Comparison of ENCODE assay signal across 8 cellular contexts in genomic region chr2:202034249-202035088, GRCh38. TPM values are rescaled to one million over a fixed set of nuclear protein-coding genes. Genes with fewer than 3 reads are reported as not detected.
A peak's percentile ranks its signal among the peaks of the same experiment; 100 is the strongest.
DNase-seq lines count a peak whose midpoint lies in the region; ATAC-seq and TF ChIP-seq lines count a peak whose summit lies in the region.

No MANE protein-coding gene starts in this region.

- no peak for TF ChIP-seq CTCF in GM12875 (IDR thresholded peaks at IDR 0.05; ENCODE audit: borderline replicate concordance, insufficient read depth, low read depth, low read length)
- no peak for TF ChIP-seq CTCF in HFFc6 (IDR thresholded peaks at IDR 0.05)
- TF ChIP-seq CTCF in heart right ventricle (IDR thresholded peaks at IDR 0.05) = no peak
- TF ChIP-seq CTCF in retinal pigment epithelial cell (conservative IDR thresholded peaks at IDR 0.05; ENCODE audit: low read depth, low read length) = no peak

- H3K9me3 ChIP-seq in heart right ventricle = no peaks in the 10 kb centered on the region

- H3K27me3 Mint-ChIP-seq in HFFc6 (ENCODE audit: insufficient read depth) = 0 out of 2 replicates have a peak, but pooled peaks cover 1% of the 10 kb centered on the region

- no peaks in the 10 kb centered on the region for H3K36me3 ChIP-seq in heart right ventricle

- H3K4me3 Mint-ChIP-seq in HFFc6 = peak overlapping the region; percentile 88; the same call in 1 of the 2 replicates

- H3K27ac Mint-ChIP-seq in HFFc6 = peak overlapping the region; percentile 87

- ATAC-seq in heart right ventricle (peak in 3 of 8 donors; percentile 4 to 20 (median 8)), HG02970 (IDR thresholded peaks at IDR 0.05; ENCODE audit: low FRiP score, unreplicated experiment) (no peak)

- H3K27ac ChIP-seq in heart right ventricle = peak overlapping the region; percentile 86 to 98 (median 94)

- H3K27me3 ChIP-seq in heart right ventricle = peaks cover 0 to 81% (median 35%) of the 10 kb centered on the region in 7 donors

- 0 to 1% methylated on average over 84 to 105 of the region's 105 CpGs for WGBS in heart right ventricle, 2 donors

- H3K4me3 ChIP-seq in GM12875 (ENCODE audit: low read depth, low read length) (peak overlapping the region; percentile 60), heart right ventricle (peak overlapping the region; percentile 43 to 87 (median 78)), retinal pigment epithelial cell (ENCODE audit: low read length) (peak overlapping the region; percentile 60)

- H3K4me1 ChIP-seq in heart right ventricle = peaks cover 13 to 57% (median 37%) of the 10 kb centered on the region in 9 donors

- peaks cover 24% of the 10 kb centered on the region for H3K4me1 Mint-ChIP-seq in HFFc6 (ENCODE audit: low read depth)

- H3K36me3 Mint-ChIP-seq in HFFc6 (ENCODE audit: low read depth) = peaks cover 18% of the 10 kb centered on the region

- no peaks in the 10 kb centered on the region for H3K9me3 Mint-ChIP-seq in HFFc6

- intact Hi-C loops in heart right ventricle (cut with DNase I) = loop anchor here in 9 of 10 donors (2.0 to 10.0 kb wide), 12 partner anchors 80 to 250 kb away; partner anchors contain the start of gene ALS2 (in 1 of the 9)

- DNase-seq in HFFc6 = no peak
- peak; percentile 56 for DNase-seq in NCI-H526 treated with DMSO at 0.1 percent for 48 hours (lab: John Stamatoyannopoulos, UW)
- DNase-seq in activated naive CD4-positive, alpha-beta T cell treated with anti-CD3 and anti-CD28 coated beads, Interleukin-2, amount 50 U/mL, for 16 hours = peak; percentile 43
- DNase-seq in heart right ventricle = peak in 1 of 2 donors; percentile 40
- no peak for DNase-seq in retinal pigment epithelial cell (ENCODE audit: low read depth)
- DNase-seq in NCI-H1694 (lab: John Stamatoyannopoulos, UW) = no peak

RNA-seq across cellular contexts. Expression of gene FZD7, which starts 0.8 kb away (rescaled TPM):
- 100 to 1,000 TPM; 111 to 147 (median 117) TPM for total RNA-seq in HFFc6 (2021; fragmentation: NEBNext Ultra II Directional; extraction: Animal tissue kit (Norgen Biotek cat#: 25700))
- total RNA-seq in heart right ventricle = 10 to 100 TPM in 9 of 10 donors, 1 to 10 TPM in 1; 9.4 to 51.1 (median 32.3) TPM
- polyA plus RNA-seq in heart right ventricle = 1 to 10 TPM; 2.3 to 6.6 TPM

RNA-seq across cellular contexts. Expression of gene KIAA2012, which starts 38.6 kb away (rescaled TPM):
- under 1 TPM; 0.09 to 0.40 (median 0.26) TPM for total RNA-seq in HFFc6 (2021; fragmentation: NEBNext Ultra II Directional; extraction: Animal tissue kit (Norgen Biotek cat#: 25700))
- total RNA-seq in heart right ventricle = not detected
- not detected for polyA plus RNA-seq in heart right ventricle

Comparison
In these comparisons a context has a peak if more than half of its experiments do, and no peak if none do; other contexts are left out.
1. DNase-seq: peak in NCI-H526 treated with DMSO at 0.1 percent for 48 hours (single experiment) and activated naive CD4-positive, alpha-beta T cell treated with anti-CD3 and anti-CD28 coated beads, Interleukin-2, amount 50 U/mL, for 16 hours (single experiment); none in HFFc6 (single experiment), retinal pigment epithelial cell (single experiment) and NCI-H1694 (single experiment).
2. Peak in every context shown above with its lines, with median percentiles within 50 percentile points of each other: H3K4me3 ChIP-seq.